ENCODE assay signal across 1 cellular context in genomic region chr11:65779919-65780769, GRCh38.
TF ChIP-seq lines count a peak whose summit lies in the region.

No MANE protein-coding gene starts in this region.

TF ChIP-seq in GM12878, 131 proteins besides CTCF, POLR2A, EP300 and RAD21 (continued from another document and continues in another):
- TF ChIP-seq, protein P1, sequence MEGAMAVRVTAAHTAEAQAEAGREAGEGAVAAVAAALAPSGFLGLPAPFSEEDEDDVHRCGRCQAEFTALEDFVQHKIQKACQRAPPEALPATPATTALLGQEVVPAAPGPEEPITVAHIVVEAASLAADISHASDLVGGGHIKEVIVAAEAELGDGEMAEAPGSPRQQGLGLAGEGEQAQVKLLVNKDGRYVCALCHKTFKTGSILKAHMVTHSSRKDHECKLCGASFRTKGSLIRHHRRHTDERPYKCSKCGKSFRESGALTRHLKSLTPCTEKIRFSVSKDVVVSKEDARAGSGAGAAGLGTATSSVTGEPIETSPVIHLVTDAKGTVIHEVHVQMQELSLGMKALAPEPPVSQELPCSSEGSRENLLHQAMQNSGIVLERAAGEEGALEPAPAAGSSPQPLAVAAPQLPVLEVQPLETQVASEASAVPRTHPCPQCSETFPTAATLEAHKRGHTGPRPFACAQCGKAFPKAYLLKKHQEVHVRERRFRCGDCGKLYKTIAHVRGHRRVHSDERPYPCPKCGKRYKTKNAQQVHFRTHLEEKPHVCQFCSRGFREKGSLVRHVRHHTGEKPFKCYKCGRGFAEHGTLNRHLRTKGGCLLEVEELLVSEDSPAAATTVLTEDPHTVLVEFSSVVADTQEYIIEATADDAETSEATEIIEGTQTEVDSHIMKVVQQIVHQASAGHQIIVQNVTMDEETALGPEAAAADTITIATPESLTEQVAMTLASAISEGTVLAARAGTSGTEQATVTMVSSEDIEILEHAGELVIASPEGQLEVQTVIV (IDR thresholded peaks at IDR 0.05; ENCODE audit: borderline replicate concordance, partially characterized antibody) = no peak
- TF ChIP-seq ZNF592 (IDR thresholded peaks at IDR 0.05) (peak; percentile 92), HDGF (IDR thresholded peaks at IDR 0.05) (no peak; the same call in 1 of the 2 replicates), ZBED1 (IDR thresholded peaks at IDR 0.05; ENCODE audit: borderline replicate concordance) (no peak), PAX8 (IDR thresholded peaks at IDR 0.05) (no peak), NFYA (IDR thresholded peaks at IDR 0.05; ENCODE audit: borderline replicate concordance, low read depth, low read length) (no peak), SUZ12 (IDR thresholded peaks at IDR 0.05; ENCODE audit: unreplicated experiment) (no peak), TARDBP (IDR thresholded peaks at IDR 0.05; ENCODE audit: borderline replicate concordance) (no peak), FOS (IDR thresholded peaks at IDR 0.05; ENCODE audit: borderline replicate concordance, extremely low read depth, insufficient read length) (no peak), HDAC6 (IDR thresholded peaks at IDR 0.05; ENCODE audit: unreplicated experiment) (no peak), CREB1 (IDR thresholded peaks at IDR 0.05; ENCODE audit: low read depth) (no peak), SMARCA5 (IDR thresholded peaks at IDR 0.05) (peak; percentile 99), SREBF2 (IDR thresholded peaks at IDR 0.05; ENCODE audit: low read length) (no peak), KLF5 (IDR thresholded peaks at IDR 0.05; ENCODE audit: partially characterized antibody) (no peak), GATAD2B (conservative IDR thresholded peaks at IDR 0.05; ENCODE audit: low read depth) (peak; percentile 72), MTA3 (IDR thresholded peaks at IDR 0.05; ENCODE audit: borderline replicate concordance, low read length) (no peak), KAT2A (conservative IDR thresholded peaks at IDR 0.05; ENCODE audit: control insufficient read depth, low read depth, low read length) (no peak), NFXL1 (IDR thresholded peaks at IDR 0.05; ENCODE audit: borderline replicate concordance) (no peak), ESRRA (IDR thresholded peaks at IDR 0.05; ENCODE audit: low read length) (no peak), ZSCAN29 (IDR thresholded peaks at IDR 0.05) (0 out of 2 replicates have a peak, but pooled peaks have one; percentile 28), PBX3 (IDR thresholded peaks at IDR 0.05; ENCODE audit: insufficient replicate concordance, low read depth, low read length) (no peak), SRF (IDR thresholded peaks at IDR 0.05; ENCODE audit: low read depth in 2 of 2, low read length in 2 of 2) (0 out of 4 replicates have a peak, but pooled peaks of 1 of the 2 experiments have one; percentile 9), ZZZ3 (IDR thresholded peaks at IDR 0.05; ENCODE audit: control insufficient read depth, insufficient read length, low read depth) (no peak), PAX5 (IDR thresholded peaks at IDR 0.05; ENCODE audit: borderline replicate concordance, low read depth, low read length) (no peak), BCL11A (IDR thresholded peaks at IDR 0.05; ENCODE audit: low read depth, low read length) (no peak), SUPT20H (IDR thresholded peaks at IDR 0.05; ENCODE audit: borderline replicate concordance, control insufficient read depth, low read depth, low read length) (no peak), CBX3 (IDR thresholded peaks at IDR 0.05; ENCODE audit: borderline replicate concordance, low read depth) (no peak), BMI1 (IDR thresholded peaks at IDR 0.05; ENCODE audit: borderline replicate concordance) (no peak), POLR2AphosphoS2 (IDR thresholded peaks at IDR 0.05; ENCODE audit: low read depth, low read length) (no peak), RELA (IDR thresholded peaks at IDR 0.05; ENCODE audit: borderline replicate concordance, partially characterized antibody) (peak; percentile 14), STAT3 (IDR thresholded peaks at IDR 0.05; ENCODE audit: low read depth, low read length) (no peak), SMAD5 (IDR thresholded peaks at IDR 0.05; ENCODE audit: low read depth) (no peak), EED (IDR thresholded peaks at IDR 0.05; ENCODE audit: low read depth) (no peak), SIX5 (IDR thresholded peaks at IDR 0.05; ENCODE audit: low read depth, low read length, severe bottlenecking) (no peak), YY1 (IDR thresholded peaks at IDR 0.05; ENCODE audit: low read depth, low read length) (peak; percentile 87), USF2 (IDR thresholded peaks at IDR 0.05; ENCODE audit: borderline replicate concordance, low read depth, low read length) (no peak), CREM (IDR thresholded peaks at IDR 0.05; ENCODE audit: low read depth) (0 out of 2 replicates have a peak, but pooled peaks have one; percentile 21), ZNF384 (IDR thresholded peaks at IDR 0.05; ENCODE audit: borderline replicate concordance, low read depth, low read length) (no peak), DPF2 (IDR thresholded peaks at IDR 0.05) (0 out of 2 replicates have a peak, but pooled peaks have one; percentile 52), MEF2A (IDR thresholded peaks at IDR 0.05; ENCODE audit: insufficient read depth, low read depth, low read length) (no peak), JUNB (IDR thresholded peaks at IDR 0.05) (no peak), FOXM1 (IDR thresholded peaks at IDR 0.05; ENCODE audit: low read depth, low read length) (0 out of 2 replicates have a peak, but pooled peaks have one; percentile 4), FOXK2 (IDR thresholded peaks at IDR 0.05) (no peak)
- TF ChIP-seq, protein P2, sequence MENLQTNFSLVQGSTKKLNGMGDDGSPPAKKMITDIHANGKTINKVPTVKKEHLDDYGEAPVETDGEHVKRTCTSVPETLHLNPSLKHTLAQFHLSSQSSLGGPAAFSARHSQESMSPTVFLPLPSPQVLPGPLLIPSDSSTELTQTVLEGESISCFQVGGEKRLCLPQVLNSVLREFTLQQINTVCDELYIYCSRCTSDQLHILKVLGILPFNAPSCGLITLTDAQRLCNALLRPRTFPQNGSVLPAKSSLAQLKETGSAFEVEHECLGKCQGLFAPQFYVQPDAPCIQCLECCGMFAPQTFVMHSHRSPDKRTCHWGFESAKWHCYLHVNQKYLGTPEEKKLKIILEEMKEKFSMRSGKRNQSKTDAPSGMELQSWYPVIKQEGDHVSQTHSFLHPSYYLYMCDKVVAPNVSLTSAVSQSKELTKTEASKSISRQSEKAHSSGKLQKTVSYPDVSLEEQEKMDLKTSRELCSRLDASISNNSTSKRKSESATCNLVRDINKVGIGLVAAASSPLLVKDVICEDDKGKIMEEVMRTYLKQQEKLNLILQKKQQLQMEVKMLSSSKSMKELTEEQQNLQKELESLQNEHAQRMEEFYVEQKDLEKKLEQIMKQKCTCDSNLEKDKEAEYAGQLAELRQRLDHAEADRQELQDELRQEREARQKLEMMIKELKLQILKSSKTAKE (IDR thresholded peaks at IDR 0.05; ENCODE audit: low read depth, poor library complexity, severe bottlenecking) = no peak
- TF ChIP-seq, protein P3, sequence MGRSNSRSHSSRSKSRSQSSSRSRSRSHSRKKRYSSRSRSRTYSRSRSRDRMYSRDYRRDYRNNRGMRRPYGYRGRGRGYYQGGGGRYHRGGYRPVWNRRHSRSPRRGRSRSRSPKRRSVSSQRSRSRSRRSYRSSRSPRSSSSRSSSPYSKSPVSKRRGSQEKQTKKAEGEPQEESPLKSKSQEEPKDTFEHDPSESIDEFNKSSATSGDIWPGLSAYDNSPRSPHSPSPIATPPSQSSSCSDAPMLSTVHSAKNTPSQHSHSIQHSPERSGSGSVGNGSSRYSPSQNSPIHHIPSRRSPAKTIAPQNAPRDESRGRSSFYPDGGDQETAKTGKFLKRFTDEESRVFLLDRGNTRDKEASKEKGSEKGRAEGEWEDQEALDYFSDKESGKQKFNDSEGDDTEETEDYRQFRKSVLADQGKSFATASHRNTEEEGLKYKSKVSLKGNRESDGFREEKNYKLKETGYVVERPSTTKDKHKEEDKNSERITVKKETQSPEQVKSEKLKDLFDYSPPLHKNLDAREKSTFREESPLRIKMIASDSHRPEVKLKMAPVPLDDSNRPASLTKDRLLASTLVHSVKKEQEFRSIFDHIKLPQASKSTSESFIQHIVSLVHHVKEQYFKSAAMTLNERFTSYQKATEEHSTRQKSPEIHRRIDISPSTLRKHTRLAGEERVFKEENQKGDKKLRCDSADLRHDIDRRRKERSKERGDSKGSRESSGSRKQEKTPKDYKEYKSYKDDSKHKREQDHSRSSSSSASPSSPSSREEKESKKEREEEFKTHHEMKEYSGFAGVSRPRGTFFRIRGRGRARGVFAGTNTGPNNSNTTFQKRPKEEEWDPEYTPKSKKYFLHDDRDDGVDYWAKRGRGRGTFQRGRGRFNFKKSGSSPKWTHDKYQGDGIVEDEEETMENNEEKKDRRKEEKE (IDR thresholded peaks at IDR 0.05) = no peak
- TF ChIP-seq, protein P4, sequence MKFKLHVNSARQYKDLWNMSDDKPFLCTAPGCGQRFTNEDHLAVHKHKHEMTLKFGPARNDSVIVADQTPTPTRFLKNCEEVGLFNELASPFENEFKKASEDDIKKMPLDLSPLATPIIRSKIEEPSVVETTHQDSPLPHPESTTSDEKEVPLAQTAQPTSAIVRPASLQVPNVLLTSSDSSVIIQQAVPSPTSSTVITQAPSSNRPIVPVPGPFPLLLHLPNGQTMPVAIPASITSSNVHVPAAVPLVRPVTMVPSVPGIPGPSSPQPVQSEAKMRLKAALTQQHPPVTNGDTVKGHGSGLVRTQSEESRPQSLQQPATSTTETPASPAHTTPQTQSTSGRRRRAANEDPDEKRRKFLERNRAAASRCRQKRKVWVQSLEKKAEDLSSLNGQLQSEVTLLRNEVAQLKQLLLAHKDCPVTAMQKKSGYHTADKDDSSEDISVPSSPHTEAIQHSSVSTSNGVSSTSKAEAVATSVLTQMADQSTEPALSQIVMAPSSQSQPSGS (IDR thresholded peaks at IDR 0.05; ENCODE audit: low read length) = no peak
- TF ChIP-seq, protein P5, sequence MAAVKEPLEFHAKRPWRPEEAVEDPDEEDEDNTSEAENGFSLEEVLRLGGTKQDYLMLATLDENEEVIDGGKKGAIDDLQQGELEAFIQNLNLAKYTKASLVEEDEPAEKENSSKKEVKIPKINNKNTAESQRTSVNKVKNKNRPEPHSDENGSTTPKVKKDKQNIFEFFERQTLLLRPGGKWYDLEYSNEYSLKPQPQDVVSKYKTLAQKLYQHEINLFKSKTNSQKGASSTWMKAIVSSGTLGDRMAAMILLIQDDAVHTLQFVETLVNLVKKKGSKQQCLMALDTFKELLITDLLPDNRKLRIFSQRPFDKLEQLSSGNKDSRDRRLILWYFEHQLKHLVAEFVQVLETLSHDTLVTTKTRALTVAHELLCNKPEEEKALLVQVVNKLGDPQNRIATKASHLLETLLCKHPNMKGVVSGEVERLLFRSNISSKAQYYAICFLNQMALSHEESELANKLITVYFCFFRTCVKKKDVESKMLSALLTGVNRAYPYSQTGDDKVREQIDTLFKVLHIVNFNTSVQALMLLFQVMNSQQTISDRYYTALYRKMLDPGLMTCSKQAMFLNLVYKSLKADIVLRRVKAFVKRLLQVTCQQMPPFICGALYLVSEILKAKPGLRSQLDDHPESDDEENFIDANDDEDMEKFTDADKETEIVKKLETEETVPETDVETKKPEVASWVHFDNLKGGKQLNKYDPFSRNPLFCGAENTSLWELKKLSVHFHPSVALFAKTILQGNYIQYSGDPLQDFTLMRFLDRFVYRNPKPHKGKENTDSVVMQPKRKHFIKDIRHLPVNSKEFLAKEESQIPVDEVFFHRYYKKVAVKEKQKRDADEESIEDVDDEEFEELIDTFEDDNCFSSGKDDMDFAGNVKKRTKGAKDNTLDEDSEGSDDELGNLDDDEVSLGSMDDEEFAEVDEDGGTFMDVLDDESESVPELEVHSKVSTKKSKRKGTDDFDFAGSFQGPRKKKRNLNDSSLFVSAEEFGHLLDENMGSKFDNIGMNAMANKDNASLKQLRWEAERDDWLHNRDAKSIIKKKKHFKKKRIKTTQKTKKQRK (IDR thresholded peaks at IDR 0.05; ENCODE audit: low read depth, low read length) = no peak; the same call in 1 of the 2 replicates
- TF ChIP-seq, protein P6, sequence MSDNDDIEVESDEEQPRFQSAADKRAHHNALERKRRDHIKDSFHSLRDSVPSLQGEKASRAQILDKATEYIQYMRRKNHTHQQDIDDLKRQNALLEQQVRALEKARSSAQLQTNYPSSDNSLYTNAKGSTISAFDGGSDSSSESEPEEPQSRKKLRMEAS (IDR thresholded peaks at IDR 0.05; ENCODE audit: low read depth, low read length) = peak; percentile 54; the same call in 1 of the 2 replicates
